Comparison of ENCODE assay signal across 14 cellular contexts in genomic region chr7:12737364-12737763, GRCh38.
"Had no signal": no experiment of that assay in that cellular context is flagged by ENCODE, and none has a peak within 500 bp of the region (broad histone marks: within the 10 kb centered on the region; RNA-seq: fewer than 3 reads in every experiment).

No MANE protein-coding gene starts in this region.

- DNase-seq: activated CD4-positive, alpha-beta T cell treated with anti-CD3 and anti-CD28 coated beads for 36 hours; activated CD4-positive, alpha-beta T cell treated with anti-CD3 and anti-CD28 coated beads, Interleukin-2, amount 50 U/mL, for 48 hours; activated gamma-delta T cell; effector memory CD4-positive, alpha-beta T cell; esophagus squamous epithelium; lower lobe of right lung; nephron progenitor cell; retina; stimulated activated CD4-positive, alpha-beta T cell treated with anti-CD3 and anti-CD28 coated beads, Interleukin-15, amount 100 ng/mL, for 24 hours; stimulated activated CD4-positive, alpha-beta T cell treated with anti-CD3 and anti-CD28 coated beads, Interleukin-2, amount 100 ng/mL, for 48 hours; stimulated activated naive CD8-positive, alpha-beta T cell treated with anti-CD3 and anti-CD28 coated beads, Interleukin-15, amount 100 ng/mL, for 72 hours; trophoblast cell had no signal

- H3K27me3 ChIP-seq: esophagus squamous epithelium had no signal

- H3K4me3 ChIP-seq: esophagus squamous epithelium, lower lobe of right lung had no signal

- H3K9me3 ChIP-seq: esophagus squamous epithelium, lower lobe of right lung had no signal

- ATAC-seq: activated CD4-positive, alpha-beta T cell treated with anti-CD3 and anti-CD28 coated beads for 36 hours; activated naive CD4-positive, alpha-beta T cell treated with anti-CD3 and anti-CD28 coated beads, Interleukin-2, amount 50 U/mL, for 72 hours; lower lobe of right lung; stimulated activated naive CD8-positive, alpha-beta T cell treated with anti-CD3 and anti-CD28 coated beads, Interleukin-15, amount 100 ng/mL, for 72 hours; WTC11 had no signal

- H3K4me1 ChIP-seq: lower lobe of right lung had no signal

- H3K36me3 ChIP-seq: esophagus squamous epithelium, lower lobe of right lung had no signal

- H3K27ac ChIP-seq: lower lobe of right lung had no signal
